In the genomic region with DNA sequence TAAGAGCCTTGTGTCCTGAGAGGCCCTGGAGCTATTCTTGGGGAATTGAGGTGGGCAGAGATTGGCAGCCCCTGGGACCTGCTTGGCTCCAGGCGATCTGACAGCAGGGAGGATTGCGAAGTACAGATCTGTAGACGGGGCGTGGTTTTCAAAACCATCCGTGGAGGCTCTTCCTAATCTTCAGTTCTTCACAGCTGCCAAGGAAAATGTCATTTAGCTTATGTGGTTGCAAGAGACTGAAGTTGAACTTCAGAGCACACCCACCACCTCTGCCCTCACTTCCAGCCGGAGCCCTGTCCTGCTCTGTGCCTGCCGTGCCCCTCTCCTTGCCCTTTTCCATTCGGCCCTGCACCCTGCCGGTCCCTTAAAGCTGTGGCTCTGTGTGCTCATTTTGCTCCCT, we compare ENCODE assay signal across 12 cellular contexts. TPM values are rescaled to one million over a fixed set of nuclear protein-coding genes. Genes with fewer than 3 reads are reported as not detected.
DNase-seq lines count a peak whose midpoint lies in the region; ATAC-seq and TF ChIP-seq lines count a peak whose summit lies in the region.
"Had no signal": no experiment of that assay in that cellular context is flagged by ENCODE, and none has a peak within 500 bp of the region (broad histone marks: within the 10 kb centered on the region; RNA-seq: fewer than 3 reads in every experiment).

No MANE protein-coding gene starts in this region.

- H3K9me3 ChIP-seq in right atrium auricular region (no peaks in the 10 kb centered on the region), uterus (no peaks in the 10 kb centered on the region)
- H3K9me3 ChIP-seq: left lung had no signal

- intact Hi-C loops in Right ventricle myocardium inferior (cut with DNase I), result no loop called here
- intact Hi-C loops in cardiac septum (cut with DNase I), result no loop called here
- intact Hi-C loops in uterus (cut with DNase I; ENCODE audit: low total_unique reads), result no loop called here

- H3K36me3 ChIP-seq in right atrium auricular region (peaks cover 34% of the 10 kb centered on the region), uterus (no peaks in the 10 kb centered on the region)

- TF ChIP-seq CTCF in right atrium auricular region (IDR thresholded peaks at IDR 0.05) (no peak), uterus (IDR thresholded peaks at IDR 0.05) (no peak)

- H3K4me3 ChIP-seq in right atrium auricular region (no peak overlapping the region), uterus (no peak overlapping the region)
- H3K4me3 ChIP-seq: left lung had no signal

- no peaks in the 10 kb centered on the region for H3K27me3 ChIP-seq in right atrium auricular region
- no peaks in the 10 kb centered on the region for H3K27me3 ChIP-seq in uterus
- H3K27me3 ChIP-seq: left lung had no signal

- ATAC-seq in Right ventricle myocardium inferior (peak; percentile 19), left lobe of liver (no peak)
- ATAC-seq: left lung, T-helper 17 cell had no signal

- H3K27ac ChIP-seq in angular gyrus (ENCODE audit: low read depth, low read length) (peak overlapping the region; percentile 78), right atrium auricular region (peak overlapping the region; percentile 44 to 61), uterus (peak overlapping the region; percentile 40 to 44)
- H3K27ac ChIP-seq: left lung had no signal

- peak; percentile 1 for DNase-seq in Right ventricle myocardium inferior (ENCODE audit: missing footprints)
- no peak for DNase-seq in cardiac septum (ENCODE audit: low spot score)
- DNase-seq in right atrium auricular region (ENCODE audit: low spot score), result no peak
- no peak for DNase-seq in uterus
- DNase-seq in NCI-H748 (lab: John Stamatoyannopoulos, UW; ENCODE audit: unreplicated experiment), result no peak
- DNase-seq in left lobe of liver (ENCODE audit: low spot score), result no peak
- DNase-seq in superior temporal gyrus (ENCODE audit: extremely low spot score), result no peak
- DNase-seq: NCI-H1048, retina, T-helper 17 cell had no signal

- TF ChIP-seq POLR2A in uterus (IDR thresholded peaks at IDR 0.05), result no peak

- peaks cover 0 to 35% of the 10 kb centered on the region in 2 donors for H3K4me1 ChIP-seq in right atrium auricular region
- no peaks in the 10 kb centered on the region for H3K4me1 ChIP-seq in uterus

RNA-seq across cellular contexts. Expression of gene NISCH, which starts 12.9 kb away (rescaled TPM):
- total RNA-seq in Right ventricle myocardium inferior (45.6 TPM), cardiac septum (59.1 TPM), right atrium auricular region (10 to 100 TPM; 29.2 to 49.6 TPM), uterus (100 to 1,000 TPM in 2 of 4 donors, 10 to 100 TPM in 2; 50.0 to 157 (median 114) TPM), left lobe of liver (39.3 TPM)

RNA-seq across cellular contexts. Expression of gene TNNC1, which starts 14.5 kb away (rescaled TPM):
- total RNA-seq in Right ventricle myocardium inferior (9,051 TPM), cardiac septum (8,054 TPM), right atrium auricular region (1,000 to 10,000 TPM; 4,697 to 8,249 TPM), uterus (1 to 10 TPM in 3 of 4 donors, not detected in 1; 3.0 to 4.4 (median 3.4) TPM), left lobe of liver (0.25 TPM)

RNA-seq across cellular contexts. Expression of gene SEMA3G, which starts 23.4 kb away (rescaled TPM):
- total RNA-seq in Right ventricle myocardium inferior, result 12.3 TPM
- total RNA-seq in cardiac septum, result 15.3 TPM
- 10 to 100 TPM; 11.8 to 12.6 TPM for total RNA-seq in right atrium auricular region
- total RNA-seq in uterus, result 10 to 100 TPM in 3 of 4 donors, 1 to 10 TPM in 1; 4.4 to 91.2 (median 16.7) TPM
- total RNA-seq in left lobe of liver, result 0.93 TPM

RNA-seq across cellular contexts. Expression of gene STAB1, which starts 26.8 kb away (rescaled TPM):
- total RNA-seq in Right ventricle myocardium inferior (88.1 TPM), cardiac septum (52.2 TPM), right atrium auricular region (10 to 100 TPM; 46.5 to 62.6 TPM), uterus (100 to 1,000 TPM in 1 of 4 donors, 10 to 100 TPM in 3; 55.3 to 216 (median 78.2) TPM), left lobe of liver (71.5 TPM)

RNA-seq across cellular contexts. Expression of gene PHF7, which starts 57.9 kb away (rescaled TPM):
- 13.7 TPM for total RNA-seq in Right ventricle myocardium inferior
- total RNA-seq in cardiac septum, result 17.5 TPM
- 10 to 100 TPM; 10.1 to 17.6 TPM for total RNA-seq in right atrium auricular region
- total RNA-seq in uterus, result 10 to 100 TPM in 1 of 4 donors, 1 to 10 TPM in 3; 1.5 to 13.4 (median 6.1) TPM
- total RNA-seq in left lobe of liver, result 6.9 TPM

Comparison
In these comparisons a context has a peak if more than half of its experiments do, and no peak if none do; other contexts are left out.
1. RNA of gene TNNC1, which starts 14.5 kb away (total RNA-seq): 9,051 TPM in Right ventricle myocardium inferior (single experiment), 4,697 to 8,249 TPM in right atrium auricular region and 8,054 TPM in cardiac septum (single experiment); 3.0 to 4.4 TPM in uterus and 0.25 TPM in left lobe of liver (single experiment); every median in the first group is over 100 times any median in the second.
2. Peak in every context shown above with its lines, with median percentiles within 50 percentile points of each other: H3K27ac ChIP-seq.